13 cellular contexts compared by ENCODE assay signal in genomic region chr17:66712453-66712852, GRCh38.
A peak's percentile ranks its signal among the peaks of the same experiment; 100 is the strongest.
DNase-seq lines count a peak whose midpoint lies in the region; ATAC-seq and TF ChIP-seq lines count a peak whose summit lies in the region.
"Had no signal": no experiment of that assay in that cellular context is flagged by ENCODE, and none has a peak within 500 bp of the region (broad histone marks: within the 10 kb centered on the region; RNA-seq: fewer than 3 reads in every experiment).

No MANE protein-coding gene starts in this region.

- no peaks in the 10 kb centered on the region for H3K27me3 ChIP-seq in hepatocyte
- H3K27me3 ChIP-seq: ascending aorta, gastroesophageal sphincter had no signal

- no peaks in the 10 kb centered on the region for H3K79me2 ChIP-seq in hepatocyte

- no peak for DNase-seq in T-helper 2 cell treated with Interferon-gamma antibody and Interleukin-4, amounts not matched to agents 5 μg/mL and 100 μg/mL, for 36 hours (ENCODE audit: low spot score)
- DNase-seq in T-helper 2 cell (no peak), RWPE1 (ENCODE audit: low spot score) (no peak), hepatocyte (ENCODE audit: low spot score) (no peak), NCI-H510A (lab: John Stamatoyannopoulos, UW) (no peak), omental fat pad (ENCODE audit: low spot score) (no peak)
- no peak for DNase-seq in stimulated activated effector memory CD8-positive, alpha-beta T cell treated with anti-CD3 and anti-CD28 coated beads, Interleukin-12 subunit alpha, Interleukin-12 subunit beta, amount 100 ng/mL, for 72 hours (ENCODE audit: low spot score in 2 of 2)
- no peak for DNase-seq in activated CD4-positive, CD25-positive, alpha-beta regulatory T cell (lab: John Stamatoyannopoulos, UW)
- DNase-seq: effector CD8-positive, alpha-beta T cell; NCI-H1694; nephron progenitor cell had no signal

- H3K4me2 ChIP-seq in hepatocyte, result no peak overlapping the region

- no peak overlapping the region for H3K4me3 Mint-ChIP-seq in T-helper 2 cell treated with Interferon-gamma antibody and Interleukin-4, amounts not matched to agents 5 μg/mL and 100 μg/mL, for 36 hours
- peak overlapping the region; percentile 20 for H3K4me3 Mint-ChIP-seq in stimulated activated effector memory CD8-positive, alpha-beta T cell treated with anti-CD3 and anti-CD28 coated beads, Interleukin-12 subunit alpha, Interleukin-12 subunit beta, amount 100 ng/mL, for 72 hours
- H3K4me3 Mint-ChIP-seq: nephron progenitor cell had no signal

- TF ChIP-seq CTCF in RWPE1 (conservative IDR thresholded peaks at IDR 0.05; ENCODE audit: low read depth), result no peak
- no peak for TF ChIP-seq CTCF in hepatocyte (IDR thresholded peaks at IDR 0.05; ENCODE audit: poor library complexity)
- no peak for TF ChIP-seq CTCF in omental fat pad (IDR thresholded peaks at IDR 0.05)

- no peaks in the 10 kb centered on the region for H4K20me1 ChIP-seq in hepatocyte (ENCODE audit: insufficient read depth, poor library complexity, severe bottlenecking)

- peaks cover 25% of the 10 kb centered on the region for H3K4me1 Mint-ChIP-seq in T-helper 2 cell treated with Interferon-gamma antibody and Interleukin-4, amounts not matched to agents 5 μg/mL and 100 μg/mL, for 36 hours (ENCODE audit: low read depth)
- peaks cover 52% of the 10 kb centered on the region for H3K4me1 Mint-ChIP-seq in stimulated activated effector memory CD8-positive, alpha-beta T cell treated with anti-CD3 and anti-CD28 coated beads, Interleukin-12 subunit alpha, Interleukin-12 subunit beta, amount 100 ng/mL, for 72 hours

- ATAC-seq in stimulated activated effector memory CD8-positive, alpha-beta T cell treated with anti-CD3 and anti-CD28 coated beads, Interleukin-12 subunit alpha, Interleukin-12 subunit beta, amount 100 ng/mL, for 72 hours, result no peak
- no peak for ATAC-seq in omental fat pad (ENCODE audit: low FRiP score)
- ATAC-seq: gastroesophageal sphincter had no signal

- H3K9me2 ChIP-seq in hepatocyte (replicated peaks; ENCODE audit: insufficient read depth), result no peaks in the 10 kb centered on the region

- peak overlapping the region; percentile 55 for H3K27ac Mint-ChIP-seq in T-helper 2 cell treated with Interferon-gamma antibody and Interleukin-4, amounts not matched to agents 5 μg/mL and 100 μg/mL, for 36 hours
- peak overlapping the region; percentile 99 for H3K27ac Mint-ChIP-seq in stimulated activated effector memory CD8-positive, alpha-beta T cell treated with anti-CD3 and anti-CD28 coated beads, Interleukin-12 subunit alpha, Interleukin-12 subunit beta, amount 100 ng/mL, for 72 hours

- peaks cover 23% of the 10 kb centered on the region for H3K36me3 Mint-ChIP-seq in T-helper 2 cell treated with Interferon-gamma antibody and Interleukin-4, amounts not matched to agents 5 μg/mL and 100 μg/mL, for 36 hours (ENCODE audit: low read depth)
- peaks cover 15% of the 10 kb centered on the region for H3K36me3 Mint-ChIP-seq in stimulated activated effector memory CD8-positive, alpha-beta T cell treated with anti-CD3 and anti-CD28 coated beads, Interleukin-12 subunit alpha, Interleukin-12 subunit beta, amount 100 ng/mL, for 72 hours

- no peaks in the 10 kb centered on the region for H3K27me3 Mint-ChIP-seq in T-helper 2 cell treated with Interferon-gamma antibody and Interleukin-4, amounts not matched to agents 5 μg/mL and 100 μg/mL, for 36 hours (ENCODE audit: low read depth)

- H2AFZ ChIP-seq in hepatocyte, result no peak overlapping the region

- POLR2A ChIA-PET in RWPE1 (lab: Yijun Ruan, JAX; ENCODE audit: low non-redundant PET), result no interaction called here

- H3K27ac ChIP-seq in RWPE1 (peak overlapping the region; percentile 31; the same call in 1 of the 2 replicates), hepatocyte (peak overlapping the region; percentile 81)
- H3K27ac ChIP-seq: ascending aorta, gastroesophageal sphincter had no signal

- no peak overlapping the region for H3K4me3 ChIP-seq in hepatocyte
- H3K4me3 ChIP-seq: ascending aorta, gastroesophageal sphincter had no signal

- CTCF ChIA-PET in RWPE1 (lab: Yijun Ruan, JAX), result interaction anchor here (0.9 kb wide), 1 partner anchor 307 kb away, joined by 4 read pairs; no protein-coding TSS in a partner anchor

- H3K36me3 ChIP-seq in hepatocyte (replicated peaks; ENCODE audit: insufficient read depth, low read depth), result no peaks in the 10 kb centered on the region
- H3K36me3 ChIP-seq: ascending aorta had no signal

- 72% methylated on average over 3 of the region's 3 CpGs for WGBS in hepatocyte (ENCODE audit: low lambda C conversion rate, missing lambda C conversion rate)

- no peaks in the 10 kb centered on the region for H3K9me3 Mint-ChIP-seq in T-helper 2 cell treated with Interferon-gamma antibody and Interleukin-4, amounts not matched to agents 5 μg/mL and 100 μg/mL, for 36 hours
- no peaks in the 10 kb centered on the region for H3K9me3 Mint-ChIP-seq in stimulated activated effector memory CD8-positive, alpha-beta T cell treated with anti-CD3 and anti-CD28 coated beads, Interleukin-12 subunit alpha, Interleukin-12 subunit beta, amount 100 ng/mL, for 72 hours
- H3K9me3 Mint-ChIP-seq: nephron progenitor cell had no signal

- peaks cover 12% of the 10 kb centered on the region for H3K4me1 ChIP-seq in hepatocyte (ENCODE audit: insufficient read depth)
- H3K4me1 ChIP-seq: ascending aorta had no signal

- no peaks in the 10 kb centered on the region for H3K9me3 ChIP-seq in hepatocyte (ENCODE audit: low read depth)
- H3K9me3 ChIP-seq: ascending aorta, gastroesophageal sphincter had no signal
